ENCODE assay signal across 1 cellular context in genomic region chr1:19648239-19648638, GRCh38.
TF ChIP-seq lines count a peak whose summit lies in the region.

No MANE protein-coding gene starts in this region.

TF ChIP-seq in SK-N-SH, 30 proteins besides CTCF, POLR2A, EP300 and RAD21 (continued from another document):
- TF ChIP-seq TAF1 (IDR thresholded peaks at IDR 0.05; ENCODE audit: borderline replicate concordance, low read depth, low read length) (no peak), JUND (IDR thresholded peaks at IDR 0.05) (no peak), MAX (IDR thresholded peaks at IDR 0.05; ENCODE audit: low read depth) (no peak), YY1 (IDR thresholded peaks at IDR 0.05; ENCODE audit: low read depth) (no peak), GATA2 (CRISPR knock-in tag; IDR thresholded peaks at IDR 0.05) (no peak), RFX5 (IDR thresholded peaks at IDR 0.05; ENCODE audit: low read length) (no peak), FOXM1 (IDR thresholded peaks at IDR 0.05; ENCODE audit: low read depth) (no peak), USF2 (IDR thresholded peaks at IDR 0.05; ENCODE audit: borderline replicate concordance, low read depth, low read length) (no peak), FOSL2 (IDR thresholded peaks at IDR 0.05; ENCODE audit: borderline replicate concordance, low read depth) (no peak), RCOR1 (IDR thresholded peaks at IDR 0.05; ENCODE audit: low read length) (no peak), EZH2phosphoT487 (IDR thresholded peaks at IDR 0.05; ENCODE audit: borderline replicate concordance, low read depth) (no peak), ELF1 (IDR thresholded peaks at IDR 0.05) (no peak)
- TF ChIP-seq, protein P1, sequence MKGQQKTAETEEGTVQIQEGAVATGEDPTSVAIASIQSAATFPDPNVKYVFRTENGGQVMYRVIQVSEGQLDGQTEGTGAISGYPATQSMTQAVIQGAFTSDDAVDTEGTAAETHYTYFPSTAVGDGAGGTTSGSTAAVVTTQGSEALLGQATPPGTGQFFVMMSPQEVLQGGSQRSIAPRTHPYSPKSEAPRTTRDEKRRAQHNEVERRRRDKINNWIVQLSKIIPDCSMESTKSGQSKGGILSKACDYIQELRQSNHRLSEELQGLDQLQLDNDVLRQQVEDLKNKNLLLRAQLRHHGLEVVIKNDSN (IDR thresholded peaks at IDR 0.05; ENCODE audit: borderline replicate concordance, low read depth): no peak
- TF ChIP-seq, protein P2, sequence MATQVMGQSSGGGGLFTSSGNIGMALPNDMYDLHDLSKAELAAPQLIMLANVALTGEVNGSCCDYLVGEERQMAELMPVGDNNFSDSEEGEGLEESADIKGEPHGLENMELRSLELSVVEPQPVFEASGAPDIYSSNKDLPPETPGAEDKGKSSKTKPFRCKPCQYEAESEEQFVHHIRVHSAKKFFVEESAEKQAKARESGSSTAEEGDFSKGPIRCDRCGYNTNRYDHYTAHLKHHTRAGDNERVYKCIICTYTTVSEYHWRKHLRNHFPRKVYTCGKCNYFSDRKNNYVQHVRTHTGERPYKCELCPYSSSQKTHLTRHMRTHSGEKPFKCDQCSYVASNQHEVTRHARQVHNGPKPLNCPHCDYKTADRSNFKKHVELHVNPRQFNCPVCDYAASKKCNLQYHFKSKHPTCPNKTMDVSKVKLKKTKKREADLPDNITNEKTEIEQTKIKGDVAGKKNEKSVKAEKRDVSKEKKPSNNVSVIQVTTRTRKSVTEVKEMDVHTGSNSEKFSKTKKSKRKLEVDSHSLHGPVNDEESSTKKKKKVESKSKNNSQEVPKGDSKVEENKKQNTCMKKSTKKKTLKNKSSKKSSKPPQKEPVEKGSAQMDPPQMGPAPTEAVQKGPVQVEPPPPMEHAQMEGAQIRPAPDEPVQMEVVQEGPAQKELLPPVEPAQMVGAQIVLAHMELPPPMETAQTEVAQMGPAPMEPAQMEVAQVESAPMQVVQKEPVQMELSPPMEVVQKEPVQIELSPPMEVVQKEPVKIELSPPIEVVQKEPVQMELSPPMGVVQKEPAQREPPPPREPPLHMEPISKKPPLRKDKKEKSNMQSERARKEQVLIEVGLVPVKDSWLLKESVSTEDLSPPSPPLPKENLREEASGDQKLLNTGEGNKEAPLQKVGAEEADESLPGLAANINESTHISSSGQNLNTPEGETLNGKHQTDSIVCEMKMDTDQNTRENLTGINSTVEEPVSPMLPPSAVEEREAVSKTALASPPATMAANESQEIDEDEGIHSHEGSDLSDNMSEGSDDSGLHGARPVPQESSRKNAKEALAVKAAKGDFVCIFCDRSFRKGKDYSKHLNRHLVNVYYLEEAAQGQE (IDR thresholded peaks at IDR 0.05; ENCODE audit: low read depth, low read length): no peak
